Comparison of ENCODE assay signal across 22 cellular contexts in the genomic region with DNA sequence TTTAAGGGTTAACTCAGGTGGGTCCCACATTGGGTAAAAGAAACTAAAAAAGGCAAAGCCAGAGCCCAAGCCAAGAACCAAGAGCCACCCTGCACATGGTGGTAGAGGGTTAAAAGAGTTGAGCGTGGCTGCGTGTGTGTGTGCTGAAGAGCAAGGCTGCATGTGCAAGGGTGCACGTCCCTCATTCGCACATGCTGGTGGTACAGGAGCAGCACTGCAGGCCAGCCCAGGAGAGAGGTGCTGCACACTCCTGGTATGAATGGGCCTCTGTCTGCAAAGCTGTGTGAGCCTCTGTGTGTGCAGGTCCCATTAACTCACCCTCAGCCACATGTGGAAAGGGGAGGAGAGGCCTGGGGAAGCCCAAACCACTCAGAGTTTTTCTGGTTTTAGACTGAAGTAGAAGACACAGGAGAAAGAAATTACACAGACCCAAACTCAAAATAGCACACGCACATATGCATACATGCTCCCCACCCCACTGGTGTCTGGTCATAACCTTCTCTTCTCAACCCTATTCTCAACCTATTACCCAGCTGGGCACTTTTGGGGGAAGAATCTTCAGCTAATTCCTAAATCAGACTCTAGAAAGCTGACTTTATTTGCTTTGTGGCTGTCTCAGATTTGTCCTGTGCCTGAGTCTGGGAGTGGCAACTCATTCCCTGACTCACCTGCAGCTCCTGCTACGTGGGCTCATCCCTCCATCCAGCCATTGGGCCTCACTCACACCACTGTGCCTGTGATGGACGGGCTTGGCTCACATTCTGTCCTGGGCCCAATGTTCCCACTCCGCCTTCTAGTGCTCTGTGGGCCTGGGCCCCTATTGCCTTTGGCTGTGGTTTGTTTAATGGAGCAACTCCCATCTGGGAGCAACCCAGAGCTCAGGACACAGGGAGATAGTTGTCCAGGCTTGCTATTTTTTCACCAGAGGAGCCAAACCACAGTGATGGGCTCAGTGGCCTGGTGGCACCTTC. TPM values are rescaled to one million over a fixed set of nuclear protein-coding genes. Genes with fewer than 3 reads are reported as not detected.
"Had no signal": no experiment of that assay in that cellular context is flagged by ENCODE, and none has a peak within 500 bp of the region (broad histone marks: within the 10 kb centered on the region; RNA-seq: fewer than 3 reads in every experiment).

No MANE protein-coding gene starts in this region.

- ATAC-seq: activated T-cell treated with anti-CD3 and anti-CD28 coated beads, Interleukin-2, amount 50 U/mL, for 4 hours; foreskin keratinocyte; left lobe of liver; lower lobe of right lung; natural killer cell; sciatic nerve; T-helper 17 cell; upper lobe of right lung had no signal

- H3K4me3 ChIP-seq: cardiac muscle cell, lower lobe of right lung, thoracic aorta, upper lobe of right lung had no signal

- DNase-seq: activated CD4-positive, alpha-beta T cell treated with anti-CD3 and anti-CD28 coated beads for 4 hours; activated CD4-positive, alpha-beta T cell treated with anti-CD3 and anti-CD28 coated beads, Interleukin-2, amount 50 U/mL, for 48 hours; activated CD4-positive, CD25-positive, alpha-beta regulatory T cell; activated CD8-positive, alpha-beta memory T cell treated with anti-CD3 and anti-CD28 coated beads, Interleukin-2, amount 50 U/mL, for 48 hours; activated naive CD4-positive, alpha-beta T cell treated with anti-CD3 and anti-CD28 coated beads for 36 hours; activated T-cell treated with anti-CD3 and anti-CD28 coated beads, Interleukin-2, amount 50 U/mL, for 4 hours; amygdala; cortex of kidney; foreskin keratinocyte; lower lobe of right lung; natural killer cell; nucleus accumbens; small intestine; stimulated activated naive CD4-positive, alpha-beta T cell treated with Interleukin-2 at 50 U/mL for 16 hours; SW 1271; T-helper 17 cell; upper lobe of right lung had no signal

- H3K4me1 ChIP-seq: foreskin keratinocyte had no signal

- H3K36me3 ChIP-seq: cardiac muscle cell, lower lobe of right lung, thoracic aorta, upper lobe of right lung had no signal

- H3K27ac ChIP-seq: cardiac muscle cell, foreskin keratinocyte, lower lobe of right lung, thoracic aorta, upper lobe of right lung had no signal

- H3K27me3 ChIP-seq: cardiac muscle cell, foreskin keratinocyte, upper lobe of right lung had no signal

- H3K9me3 ChIP-seq: lower lobe of right lung, thoracic aorta, upper lobe of right lung had no signal

RNA-seq across cellular contexts. Expression of a gene that starts 30.8 kb away (rescaled TPM):
- total RNA-seq: activated CD8-positive, alpha-beta memory T cell treated with anti-CD3 and anti-CD28 coated beads for 36 hours; activated naive CD4-positive, alpha-beta T cell treated with anti-CD3 and anti-CD28 coated beads for 36 hours; lower lobe of right lung; natural killer cell; sciatic nerve; T-helper 17 cell; upper lobe of right lung had no signal
